29 cellular contexts compared by ENCODE assay signal in the genomic region with DNA sequence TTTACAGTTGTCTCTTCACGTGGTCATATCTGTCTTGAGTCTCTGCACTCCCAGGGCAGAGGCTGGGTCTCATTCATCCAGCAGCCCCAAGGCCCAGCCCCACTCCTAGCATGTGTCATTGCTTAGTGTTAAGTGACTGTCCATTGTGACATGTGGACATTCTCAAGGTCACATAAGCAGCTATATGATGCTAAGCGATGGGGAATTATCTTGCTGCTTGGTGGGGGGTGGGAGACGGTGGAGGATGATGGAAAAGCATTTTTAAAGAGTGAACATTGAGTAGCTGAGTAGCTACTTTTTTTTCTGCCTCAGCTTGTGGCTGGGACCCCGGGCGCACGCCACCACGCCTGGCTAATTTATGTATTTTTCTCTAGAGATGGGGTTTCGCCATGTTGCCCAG. TPM values are rescaled to one million over a fixed set of nuclear protein-coding genes. Genes with fewer than 3 reads are reported as not detected.
"Had no signal": no experiment of that assay in that cellular context is flagged by ENCODE, and none has a peak within 500 bp of the region (broad histone marks: within the 10 kb centered on the region; RNA-seq: fewer than 3 reads in every experiment).

C9orf153 (minus strand) TSS at position 101 of the 400 bp plus-strand sequence. CDS start 30,054 bp downstream, outside the sequence.

- DNase-seq: cortex of kidney; effector CD4-positive, alpha-beta T cell; foreskin fibroblast; heart right ventricle; hippocampal formation; left cardiac atrium; left lung; mesendoderm; midbrain; naive thymus-derived CD8-positive, alpha-beta T cell; pancreas; stimulated activated CD4-positive, alpha-beta T cell treated with anti-CD3 and anti-CD28 coated beads, Interleukin-12 subunit alpha, Interleukin-12 subunit beta, amount 100 ng/mL, for 4 hours; stimulated activated CD4-positive, alpha-beta T cell treated with anti-CD3 and anti-CD28 coated beads, Interleukin-1b, Interleukin-23, amount 100 ng/mL, for 48 hours; stimulated activated CD4-positive, alpha-beta T cell treated with anti-CD3 and anti-CD28 coated beads, Interleukin-4, amount 100 ng/mL, for 1 hour; stimulated activated CD8-positive, alpha-beta memory T cell treated with anti-CD3 and anti-CD28 coated beads, Interleukin-4, amount 100 ng/mL, for 48 hours; stimulated activated naive CD4-positive, alpha-beta T cell; stimulated activated naive CD8-positive, alpha-beta T cell treated with anti-CD3 and anti-CD28 coated beads, Interleukin-15, amount 100 ng/mL, for 72 hours; thyroid gland; trophoblast cell had no signal

- ATAC-seq: gastroesophageal sphincter; heart right ventricle; left cardiac atrium; left lung; pancreas; sciatic nerve; stimulated activated naive CD8-positive, alpha-beta T cell treated with anti-CD3 and anti-CD28 coated beads, Interleukin-15, amount 100 ng/mL, for 72 hours had no signal

- H3K4me1 ChIP-seq: gastroesophageal sphincter, left lung, pancreas, suprapubic skin, thyroid gland, vagina had no signal

- H3K9me3 Mint-ChIP-seq: naive thymus-derived CD8-positive, alpha-beta T cell; neural crest cell; stimulated activated naive CD8-positive, alpha-beta T cell treated with anti-CD3 and anti-CD28 coated beads, Interleukin-15, amount 100 ng/mL, for 72 hours had no signal

- H3K4me1 Mint-ChIP-seq: stimulated activated naive CD8-positive, alpha-beta T cell treated with anti-CD3 and anti-CD28 coated beads, Interleukin-15, amount 100 ng/mL, for 72 hours had no signal

- H3K9me3 ChIP-seq: gastroesophageal sphincter, heart right ventricle, left lung, neutrophil, pancreas, suprapubic skin, thyroid gland, vagina had no signal

- H3K4me3 Mint-ChIP-seq: naive thymus-derived CD8-positive, alpha-beta T cell; neural crest cell; stimulated activated naive CD8-positive, alpha-beta T cell treated with anti-CD3 and anti-CD28 coated beads, Interleukin-15, amount 100 ng/mL, for 72 hours had no signal

- H3K4me3 ChIP-seq: gastroesophageal sphincter, heart right ventricle, left lung, pancreas, smooth muscle cell, suprapubic skin, thyroid gland, vagina had no signal

- H3K27me3 Mint-ChIP-seq: naive thymus-derived CD8-positive, alpha-beta T cell; stimulated activated naive CD8-positive, alpha-beta T cell treated with anti-CD3 and anti-CD28 coated beads, Interleukin-15, amount 100 ng/mL, for 72 hours had no signal

- H3K27me3 ChIP-seq: gastroesophageal sphincter, heart right ventricle, left lung, neutrophil, pancreas, suprapubic skin, thyroid gland, vagina had no signal

RNA-seq across cellular contexts. Expression of gene C9orf153, which starts in this region (rescaled TPM):
- total RNA-seq: dermis microvascular lymphatic vessel endothelial cell, kidney epithelial cell, lung microvascular endothelial cell, vagina had no signal
- polyA plus RNA-seq: smooth muscle cell had no signal
